In the genomic region with DNA sequence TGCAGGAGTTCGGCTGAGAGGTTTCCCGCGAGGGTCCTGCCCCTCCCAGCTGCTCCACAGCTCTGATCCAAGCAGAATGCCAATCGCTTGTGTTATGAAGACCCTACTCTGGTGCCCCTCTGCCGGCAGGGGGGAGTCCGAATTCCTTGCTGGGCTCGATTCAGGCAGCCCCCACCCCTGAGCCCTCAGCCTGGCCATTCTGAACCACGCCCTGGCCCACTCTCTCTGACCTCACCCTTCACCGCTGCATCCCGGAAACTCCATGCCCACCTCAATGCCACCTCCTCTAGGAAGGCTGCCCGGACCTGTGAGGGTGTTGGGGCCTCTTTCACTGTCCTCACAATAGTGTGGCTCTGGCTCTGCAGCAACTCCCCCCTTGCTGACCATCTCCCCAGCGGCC, we compare ENCODE assay signal across 2 cellular contexts.
A peak's percentile ranks its signal among the peaks of the same experiment; 100 is the strongest.
TF ChIP-seq lines count a peak whose summit lies in the region.

No MANE protein-coding gene starts in this region.

TF ChIP-seq in GM23338, 12 proteins besides CTCF, POLR2A, EP300 and RAD21:
- TF ChIP-seq JUNB (IDR thresholded peaks at IDR 0.05; ENCODE audit: unreplicated experiment) (no peak), NANOG (IDR thresholded peaks at IDR 0.05; ENCODE audit: borderline replicate concordance) (no peak)
- TF ChIP-seq, protein P1, sequence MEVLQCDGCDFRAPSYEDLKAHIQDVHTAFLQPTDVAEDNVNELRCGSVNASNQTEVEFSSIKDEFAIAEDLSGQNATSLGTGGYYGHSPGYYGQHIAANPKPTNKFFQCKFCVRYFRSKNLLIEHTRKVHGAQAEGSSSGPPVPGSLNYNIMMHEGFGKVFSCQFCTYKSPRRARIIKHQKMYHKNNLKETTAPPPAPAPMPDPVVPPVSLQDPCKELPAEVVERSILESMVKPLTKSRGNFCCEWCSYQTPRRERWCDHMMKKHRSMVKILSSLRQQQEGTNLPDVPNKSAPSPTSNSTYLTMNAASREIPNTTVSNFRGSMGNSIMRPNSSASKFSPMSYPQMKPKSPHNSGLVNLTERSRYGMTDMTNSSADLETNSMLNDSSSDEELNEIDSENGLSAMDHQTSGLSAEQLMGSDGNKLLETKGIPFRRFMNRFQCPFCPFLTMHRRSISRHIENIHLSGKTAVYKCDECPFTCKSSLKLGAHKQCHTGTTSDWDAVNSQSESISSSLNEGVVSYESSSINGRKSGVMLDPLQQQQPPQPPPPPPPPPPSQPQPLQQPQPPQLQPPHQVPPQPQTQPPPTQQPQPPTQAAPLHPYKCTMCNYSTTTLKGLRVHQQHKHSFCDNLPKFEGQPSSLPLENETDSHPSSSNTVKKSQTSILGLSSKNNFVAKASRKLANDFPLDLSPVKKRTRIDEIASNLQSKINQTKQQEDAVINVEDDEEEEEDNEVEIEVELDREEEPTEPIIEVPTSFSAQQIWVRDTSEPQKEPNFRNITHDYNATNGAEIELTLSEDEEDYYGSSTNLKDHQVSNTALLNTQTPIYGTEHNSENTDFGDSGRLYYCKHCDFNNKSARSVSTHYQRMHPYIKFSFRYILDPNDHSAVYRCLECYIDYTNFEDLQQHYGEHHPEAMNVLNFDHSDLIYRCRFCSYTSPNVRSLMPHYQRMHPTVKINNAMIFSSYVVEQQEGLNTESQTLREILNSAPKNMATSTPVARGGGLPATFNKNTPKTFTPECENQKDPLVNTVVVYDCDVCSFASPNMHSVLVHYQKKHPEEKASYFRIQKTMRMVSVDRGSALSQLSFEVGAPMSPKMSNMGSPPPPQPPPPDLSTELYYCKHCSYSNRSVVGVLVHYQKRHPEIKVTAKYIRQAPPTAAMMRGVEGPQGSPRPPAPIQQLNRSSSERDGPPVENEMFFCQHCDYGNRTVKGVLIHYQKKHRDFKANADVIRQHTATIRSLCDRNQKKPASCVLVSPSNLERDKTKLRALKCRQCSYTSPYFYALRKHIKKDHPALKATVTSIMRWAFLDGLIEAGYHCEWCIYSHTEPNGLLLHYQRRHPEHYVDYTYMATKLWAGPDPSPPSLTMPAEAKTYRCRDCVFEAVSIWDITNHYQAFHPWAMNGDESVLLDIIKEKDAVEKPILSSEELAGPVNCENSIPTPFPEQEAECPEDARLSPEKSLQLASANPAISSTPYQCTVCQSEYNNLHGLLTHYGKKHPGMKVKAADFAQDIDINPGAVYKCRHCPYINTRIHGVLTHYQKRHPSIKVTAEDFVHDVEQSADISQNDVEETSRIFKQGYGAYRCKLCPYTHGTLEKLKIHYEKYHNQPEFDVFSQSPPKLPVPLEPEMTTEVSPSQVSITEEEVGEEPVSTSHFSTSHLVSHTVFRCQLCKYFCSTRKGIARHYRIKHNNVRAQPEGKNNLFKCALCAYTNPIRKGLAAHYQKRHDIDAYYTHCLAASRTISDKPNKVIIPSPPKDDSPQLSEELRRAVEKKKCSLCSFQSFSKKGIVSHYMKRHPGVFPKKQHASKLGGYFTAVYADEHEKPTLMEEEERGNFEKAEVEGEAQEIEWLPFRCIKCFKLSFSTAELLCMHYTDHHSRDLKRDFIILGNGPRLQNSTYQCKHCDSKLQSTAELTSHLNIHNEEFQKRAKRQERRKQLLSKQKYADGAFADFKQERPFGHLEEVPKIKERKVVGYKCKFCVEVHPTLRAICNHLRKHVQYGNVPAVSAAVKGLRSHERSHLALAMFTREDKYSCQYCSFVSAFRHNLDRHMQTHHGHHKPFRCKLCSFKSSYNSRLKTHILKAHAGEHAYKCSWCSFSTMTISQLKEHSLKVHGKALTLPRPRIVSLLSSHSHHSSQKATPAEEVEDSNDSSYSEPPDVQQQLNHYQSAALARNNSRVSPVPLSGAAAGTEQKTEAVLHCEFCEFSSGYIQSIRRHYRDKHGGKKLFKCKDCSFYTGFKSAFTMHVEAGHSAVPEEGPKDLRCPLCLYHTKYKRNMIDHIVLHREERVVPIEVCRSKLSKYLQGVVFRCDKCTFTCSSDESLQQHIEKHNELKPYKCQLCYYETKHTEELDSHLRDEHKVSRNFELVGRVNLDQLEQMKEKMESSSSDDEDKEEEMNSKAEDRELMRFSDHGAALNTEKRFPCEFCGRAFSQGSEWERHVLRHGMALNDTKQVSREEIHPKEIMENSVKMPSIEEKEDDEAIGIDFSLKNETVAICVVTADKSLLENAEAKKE (CRISPR knock-in tag; IDR thresholded peaks at IDR 0.05): no peak

TF ChIP-seq in K562, 482 proteins besides CTCF, POLR2A, EP300 and RAD21 (continues in another document):
- TF ChIP-seq, protein P2, sequence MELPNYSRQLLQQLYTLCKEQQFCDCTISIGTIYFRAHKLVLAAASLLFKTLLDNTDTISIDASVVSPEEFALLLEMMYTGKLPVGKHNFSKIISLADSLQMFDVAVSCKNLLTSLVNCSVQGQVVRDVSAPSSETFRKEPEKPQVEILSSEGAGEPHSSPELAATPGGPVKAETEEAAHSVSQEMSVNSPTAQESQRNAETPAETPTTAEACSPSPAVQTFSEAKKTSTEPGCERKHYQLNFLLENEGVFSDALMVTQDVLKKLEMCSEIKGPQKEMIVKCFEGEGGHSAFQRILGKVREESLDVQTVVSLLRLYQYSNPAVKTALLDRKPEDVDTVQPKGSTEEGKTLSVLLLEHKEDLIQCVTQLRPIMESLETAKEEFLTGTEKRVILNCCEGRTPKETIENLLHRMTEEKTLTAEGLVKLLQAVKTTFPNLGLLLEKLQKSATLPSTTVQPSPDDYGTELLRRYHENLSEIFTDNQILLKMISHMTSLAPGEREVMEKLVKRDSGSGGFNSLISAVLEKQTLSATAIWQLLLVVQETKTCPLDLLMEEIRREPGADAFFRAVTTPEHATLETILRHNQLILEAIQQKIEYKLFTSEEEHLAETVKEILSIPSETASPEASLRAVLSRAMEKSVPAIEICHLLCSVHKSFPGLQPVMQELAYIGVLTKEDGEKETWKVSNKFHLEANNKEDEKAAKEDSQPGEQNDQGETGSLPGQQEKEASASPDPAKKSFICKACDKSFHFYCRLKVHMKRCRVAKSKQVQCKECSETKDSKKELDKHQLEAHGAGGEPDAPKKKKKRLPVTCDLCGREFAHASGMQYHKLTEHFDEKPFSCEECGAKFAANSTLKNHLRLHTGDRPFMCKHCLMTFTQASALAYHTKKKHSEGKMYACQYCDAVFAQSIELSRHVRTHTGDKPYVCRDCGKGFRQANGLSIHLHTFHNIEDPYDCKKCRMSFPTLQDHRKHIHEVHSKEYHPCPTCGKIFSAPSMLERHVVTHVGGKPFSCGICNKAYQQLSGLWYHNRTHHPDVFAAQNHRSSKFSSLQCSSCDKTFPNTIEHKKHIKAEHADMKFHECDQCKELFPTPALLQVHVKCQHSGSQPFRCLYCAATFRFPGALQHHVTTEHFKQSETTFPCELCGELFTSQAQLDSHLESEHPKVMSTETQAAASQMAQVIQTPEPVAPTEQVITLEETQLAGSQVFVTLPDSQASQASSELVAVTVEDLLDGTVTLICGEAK (IDR thresholded peaks at IDR 0.05): no peak
- TF ChIP-seq, protein P2 (CRISPR knock-in tag; IDR thresholded peaks at IDR 0.05): no peak
- TF ChIP-seq, protein P3, sequence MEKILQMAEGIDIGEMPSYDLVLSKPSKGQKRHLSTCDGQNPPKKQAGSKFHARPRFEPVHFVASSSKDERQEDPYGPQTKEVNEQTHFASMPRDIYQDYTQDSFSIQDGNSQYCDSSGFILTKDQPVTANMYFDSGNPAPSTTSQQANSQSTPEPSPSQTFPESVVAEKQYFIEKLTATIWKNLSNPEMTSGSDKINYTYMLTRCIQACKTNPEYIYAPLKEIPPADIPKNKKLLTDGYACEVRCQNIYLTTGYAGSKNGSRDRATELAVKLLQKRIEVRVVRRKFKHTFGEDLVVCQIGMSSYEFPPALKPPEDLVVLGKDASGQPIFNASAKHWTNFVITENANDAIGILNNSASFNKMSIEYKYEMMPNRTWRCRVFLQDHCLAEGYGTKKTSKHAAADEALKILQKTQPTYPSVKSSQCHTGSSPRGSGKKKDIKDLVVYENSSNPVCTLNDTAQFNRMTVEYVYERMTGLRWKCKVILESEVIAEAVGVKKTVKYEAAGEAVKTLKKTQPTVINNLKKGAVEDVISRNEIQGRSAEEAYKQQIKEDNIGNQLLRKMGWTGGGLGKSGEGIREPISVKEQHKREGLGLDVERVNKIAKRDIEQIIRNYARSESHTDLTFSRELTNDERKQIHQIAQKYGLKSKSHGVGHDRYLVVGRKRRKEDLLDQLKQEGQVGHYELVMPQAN (IDR thresholded peaks at IDR 0.05; ENCODE audit: borderline replicate concordance): no peak
- TF ChIP-seq MTA2 (IDR thresholded peaks at IDR 0.05; ENCODE audit: low read depth) (no peak), KAT8 (IDR thresholded peaks at IDR 0.05; ENCODE audit: low read depth) (no peak), ZKSCAN3 (CRISPR knock-in tag; IDR thresholded peaks at IDR 0.05) (no peak), SIN3B (IDR thresholded peaks at IDR 0.05; ENCODE audit: low read depth) (no peak), TOE1 (IDR thresholded peaks at IDR 0.05; ENCODE audit: borderline replicate concordance) (no peak), TOE1 (CRISPR knock-in tag; IDR thresholded peaks at IDR 0.05; ENCODE audit: borderline replicate concordance, low read depth) (no peak), RBM39 (optimal IDR thresholded peaks at IDR 0.05; ENCODE audit: low read depth, low read length) (no peak), CBFB (CRISPR knock-in tag; IDR thresholded peaks at IDR 0.05) (0 out of 2 replicates have a peak, but pooled peaks have one; percentile 27), ZNF12 (CRISPR knock-in tag; IDR thresholded peaks at IDR 0.05) (no peak), TRIM28 (IDR thresholded peaks at IDR 0.05) (no peak), MED1 (CRISPR knock-in tag; IDR thresholded peaks at IDR 0.05; ENCODE audit: borderline replicate concordance) (0 out of 2 replicates have a peak, but pooled peaks have one; percentile 48), IFI16 (CRISPR knock-in tag; IDR thresholded peaks at IDR 0.05) (no peak), ZNF224 (CRISPR knock-in tag; IDR thresholded peaks at IDR 0.05) (no peak), RNF2 (IDR thresholded peaks at IDR 0.05) (no peak), DMBX1 (CRISPR knock-in tag; IDR thresholded peaks at IDR 0.05; ENCODE audit: borderline replicate concordance) (no peak), ZFX (CRISPR knock-in tag; IDR thresholded peaks at IDR 0.05) (0 out of 2 replicates have a peak, but pooled peaks have one; percentile 5), CBX3 (IDR thresholded peaks at IDR 0.05; ENCODE audit: borderline replicate concordance in 1 of 2, low read length in 2 of 2) (no peak), ZNF75A (CRISPR knock-in tag; IDR thresholded peaks at IDR 0.05) (no peak), TARDBP (IDR thresholded peaks at IDR 0.05) (no peak)
- TF ChIP-seq, protein P4, sequence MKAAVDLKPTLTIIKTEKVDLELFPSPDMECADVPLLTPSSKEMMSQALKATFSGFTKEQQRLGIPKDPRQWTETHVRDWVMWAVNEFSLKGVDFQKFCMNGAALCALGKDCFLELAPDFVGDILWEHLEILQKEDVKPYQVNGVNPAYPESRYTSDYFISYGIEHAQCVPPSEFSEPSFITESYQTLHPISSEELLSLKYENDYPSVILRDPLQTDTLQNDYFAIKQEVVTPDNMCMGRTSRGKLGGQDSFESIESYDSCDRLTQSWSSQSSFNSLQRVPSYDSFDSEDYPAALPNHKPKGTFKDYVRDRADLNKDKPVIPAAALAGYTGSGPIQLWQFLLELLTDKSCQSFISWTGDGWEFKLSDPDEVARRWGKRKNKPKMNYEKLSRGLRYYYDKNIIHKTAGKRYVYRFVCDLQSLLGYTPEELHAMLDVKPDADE (conservative IDR thresholded peaks at IDR 0.05; ENCODE audit: control insufficient read depth, low read depth, low read length): no peak
- TF ChIP-seq, protein P5, sequence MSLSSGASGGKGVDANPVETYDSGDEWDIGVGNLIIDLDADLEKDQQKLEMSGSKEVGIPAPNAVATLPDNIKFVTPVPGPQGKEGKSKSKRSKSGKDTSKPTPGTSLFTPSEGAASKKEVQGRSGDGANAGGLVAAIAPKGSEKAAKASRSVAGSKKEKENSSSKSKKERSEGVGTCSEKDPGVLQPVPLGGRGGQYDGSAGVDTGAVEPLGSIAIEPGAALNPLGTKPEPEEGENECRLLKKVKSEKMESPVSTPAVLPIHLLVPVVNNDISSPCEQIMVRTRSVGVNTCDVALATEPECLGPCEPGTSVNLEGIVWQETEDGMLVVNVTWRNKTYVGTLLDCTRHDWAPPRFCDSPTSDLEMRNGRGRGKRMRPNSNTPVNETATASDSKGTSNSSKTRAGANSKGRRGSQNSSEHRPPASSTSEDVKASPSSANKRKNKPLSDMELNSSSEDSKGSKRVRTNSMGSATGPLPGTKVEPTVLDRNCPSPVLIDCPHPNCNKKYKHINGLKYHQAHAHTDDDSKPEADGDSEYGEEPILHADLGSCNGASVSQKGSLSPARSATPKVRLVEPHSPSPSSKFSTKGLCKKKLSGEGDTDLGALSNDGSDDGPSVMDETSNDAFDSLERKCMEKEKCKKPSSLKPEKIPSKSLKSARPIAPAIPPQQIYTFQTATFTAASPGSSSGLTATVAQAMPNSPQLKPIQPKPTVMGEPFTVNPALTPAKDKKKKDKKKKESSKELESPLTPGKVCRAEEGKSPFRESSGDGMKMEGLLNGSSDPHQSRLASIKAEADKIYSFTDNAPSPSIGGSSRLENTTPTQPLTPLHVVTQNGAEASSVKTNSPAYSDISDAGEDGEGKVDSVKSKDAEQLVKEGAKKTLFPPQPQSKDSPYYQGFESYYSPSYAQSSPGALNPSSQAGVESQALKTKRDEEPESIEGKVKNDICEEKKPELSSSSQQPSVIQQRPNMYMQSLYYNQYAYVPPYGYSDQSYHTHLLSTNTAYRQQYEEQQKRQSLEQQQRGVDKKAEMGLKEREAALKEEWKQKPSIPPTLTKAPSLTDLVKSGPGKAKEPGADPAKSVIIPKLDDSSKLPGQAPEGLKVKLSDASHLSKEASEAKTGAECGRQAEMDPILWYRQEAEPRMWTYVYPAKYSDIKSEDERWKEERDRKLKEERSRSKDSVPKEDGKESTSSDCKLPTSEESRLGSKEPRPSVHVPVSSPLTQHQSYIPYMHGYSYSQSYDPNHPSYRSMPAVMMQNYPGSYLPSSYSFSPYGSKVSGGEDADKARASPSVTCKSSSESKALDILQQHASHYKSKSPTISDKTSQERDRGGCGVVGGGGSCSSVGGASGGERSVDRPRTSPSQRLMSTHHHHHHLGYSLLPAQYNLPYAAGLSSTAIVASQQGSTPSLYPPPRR (CRISPR knock-in tag; IDR thresholded peaks at IDR 0.05; ENCODE audit: borderline replicate concordance): no peak
